8 cellular contexts compared by ENCODE assay signal in genomic region chr7:149321125-149321905, GRCh38. TPM values are rescaled to one million over a fixed set of nuclear protein-coding genes. Genes with fewer than 3 reads are reported as not detected.
A peak's percentile ranks its signal among the peaks of the same experiment; 100 is the strongest.
DNase-seq lines count a peak whose midpoint lies in the region; ATAC-seq and TF ChIP-seq lines count a peak whose summit lies in the region.
"Not testable (repeated sequence)": the region's sequence is repeated elsewhere in the genome, so short reads cannot be mapped to it uniquely, and the experiment has no call there.

No MANE protein-coding gene starts in this region.

- not testable (repeated sequence) for H2AK5ac ChIP-seq in mesenchymal stem cell (ENCODE audit: low read length, severe bottlenecking)

- not testable (repeated sequence) for H3K27me3 Mint-ChIP-seq in activated T-helper 1 cell treated with anti-CD3 and anti-CD28 coated beads, Interleukin-12 subunit alpha, Interleukin-12 subunit beta, Interleukin-2, Interleukin-4 antibody, amounts not matched to agents 30 ng/mL and 10 ng/mL and 1 ng/mL, durations not matched to agents 14 hours and 24 hours and 36 hours (ENCODE audit: insufficient read depth)

- peak overlapping the region; percentile 47 for H3K4me3 Mint-ChIP-seq in activated T-helper 1 cell treated with anti-CD3 and anti-CD28 coated beads, Interleukin-12 subunit alpha, Interleukin-12 subunit beta, Interleukin-2, Interleukin-4 antibody, amounts not matched to agents 30 ng/mL and 10 ng/mL and 1 ng/mL, durations not matched to agents 14 hours and 24 hours and 36 hours

- not testable (repeated sequence) for H2BK5ac ChIP-seq in mesenchymal stem cell (ENCODE audit: low read depth, low read length, poor library complexity, severe bottlenecking)

- ATAC-seq in Panc1 (peak; percentile 48; the same call in 1 of the 2 replicates), foreskin keratinocyte (peak; percentile 31)

- not testable (repeated sequence) for H3K36me3 Mint-ChIP-seq in activated T-helper 1 cell treated with anti-CD3 and anti-CD28 coated beads, Interleukin-12 subunit alpha, Interleukin-12 subunit beta, Interleukin-2, Interleukin-4 antibody, amounts not matched to agents 30 ng/mL and 10 ng/mL and 1 ng/mL, durations not matched to agents 14 hours and 24 hours and 36 hours (ENCODE audit: low read depth)

- peak overlapping the region; percentile 9 for H3K4me2 ChIP-seq in mesenchymal stem cell (ENCODE audit: low read length, poor library complexity, severe bottlenecking)

- not testable (repeated sequence) for H4K8ac ChIP-seq in mesenchymal stem cell (ENCODE audit: low read length)

- peak overlapping the region; percentile 45 for H3K27ac Mint-ChIP-seq in activated T-helper 1 cell treated with anti-CD3 and anti-CD28 coated beads, Interleukin-12 subunit alpha, Interleukin-12 subunit beta, Interleukin-2, Interleukin-4 antibody, amounts not matched to agents 30 ng/mL and 10 ng/mL and 1 ng/mL, durations not matched to agents 14 hours and 24 hours and 36 hours

- not testable (repeated sequence) for H2BK15ac ChIP-seq in mesenchymal stem cell (ENCODE audit: low read depth, poor library complexity, severe bottlenecking)

- TF ChIP-seq CTCF in Panc1 (IDR thresholded peaks at IDR 0.05); choroid plexus epithelial cell (conservative IDR thresholded peaks at IDR 0.05; ENCODE audit: low read depth, low read length); foreskin keratinocyte (conservative IDR thresholded peaks at IDR 0.05); tibial artery (IDR thresholded peaks at IDR 0.05): not testable (repeated sequence)

- intact Hi-C loops in Panc1 (cut with micrococcal nuclease; ENCODE audit: unreplicated experiment); activated T-helper 1 cell treated with anti-CD3 and anti-CD28 coated beads, Interleukin-12 subunit alpha, Interleukin-12 subunit beta, Interleukin-2, Interleukin-4 antibody, amounts not matched to agents 30 ng/mL and 10 ng/mL and 1 ng/mL, durations not matched to agents 14 hours and 24 hours and 36 hours (cut with micrococcal nuclease); tibial artery (cut with DNase I; ENCODE audit: low total_unique reads): not testable (repeated sequence)

- not testable (repeated sequence) for H3K27ac ChIP-seq in Panc1 (ENCODE audit: low read length); foreskin keratinocyte; mesenchymal stem cell (ENCODE audit: low read length, poor library complexity, severe bottlenecking); rectal smooth muscle tissue (ENCODE audit: low read depth, low read length)
- H3K27ac ChIP-seq in tibial artery = peak overlapping the region in 1 of 2 donors; percentile 40

- not testable (repeated sequence) for H3K36me3 ChIP-seq in ES-I3 (ENCODE audit: insufficient read depth, low read length); Panc1 (ENCODE audit: control insufficient read depth, insufficient read depth, low read length); mesenchymal stem cell (ENCODE audit: control insufficient read depth in 1 of 2, insufficient read depth in 2 of 2, low read depth in 1 of 2, low read length in 2 of 2); rectal smooth muscle tissue (ENCODE audit: control insufficient read depth, insufficient read depth, low read length); tibial artery

- 59% methylated on average over 13 of the region's 14 CpGs for WGBS in mesenchymal stem cell

- H3K4me1 ChIP-seq in ES-I3 (ENCODE audit: insufficient read depth, low read length); Panc1 (ENCODE audit: control insufficient read depth, insufficient read depth, low read length); foreskin keratinocyte; mesenchymal stem cell (ENCODE audit: control insufficient read depth, insufficient read depth, low read depth, low read length); rectal smooth muscle tissue (ENCODE audit: control insufficient read depth, insufficient read depth, low read length); tibial artery: not testable (repeated sequence)

- H3K9me3 Mint-ChIP-seq in activated T-helper 1 cell treated with anti-CD3 and anti-CD28 coated beads, Interleukin-12 subunit alpha, Interleukin-12 subunit beta, Interleukin-2, Interleukin-4 antibody, amounts not matched to agents 30 ng/mL and 10 ng/mL and 1 ng/mL, durations not matched to agents 14 hours and 24 hours and 36 hours = not testable (repeated sequence)

- not testable (repeated sequence) for H3K14ac ChIP-seq in mesenchymal stem cell (ENCODE audit: low read length in 2 of 2)

- not testable (repeated sequence) for BruUV-seq in Panc1 (replicated peaks; lab: Mats Ljungman, UMichigan)

- not testable (repeated sequence) for H3K23ac ChIP-seq in mesenchymal stem cell (ENCODE audit: low read length in 2 of 2)

- not testable (repeated sequence) for H3K4me3 ChIP-seq in Panc1 (ENCODE audit: low read depth in 2 of 2, low read length in 2 of 2)
- H3K4me3 ChIP-seq in choroid plexus epithelial cell (ENCODE audit: low read depth, low read length) = peak overlapping the region; percentile 52
- peak overlapping the region in 1 of 2 experiments; percentile 81 for H3K4me3 ChIP-seq in mesenchymal stem cell (ENCODE audit: insufficient read depth in 1 of 2, low read depth in 1 of 2, low read length in 2 of 2)
- H3K4me3 ChIP-seq in rectal smooth muscle tissue (ENCODE audit: low read length) = peak overlapping the region; percentile 35
- H3K4me3 ChIP-seq in tibial artery = peak overlapping the region; percentile 43 to 45

- H3K79me1 ChIP-seq in mesenchymal stem cell (replicated peaks; ENCODE audit: low read length, poor library complexity, severe bottlenecking) = not testable (repeated sequence)

- CTCF ChIA-PET in Panc1 (lab: Charles Lee) = not testable (repeated sequence)

- not testable (repeated sequence) for DNase-seq in Panc1 (ENCODE audit: low read depth, low spot score); activated T-helper 1 cell treated with anti-CD3 and anti-CD28 coated beads, Interleukin-12 subunit alpha, Interleukin-12 subunit beta, Interleukin-2, Interleukin-4 antibody, amounts not matched to agents 30 ng/mL and 10 ng/mL and 1 ng/mL, durations not matched to agents 14 hours and 24 hours and 36 hours (ENCODE audit: low spot score); foreskin keratinocyte; tibial artery
- DNase-seq in choroid plexus epithelial cell (ENCODE audit: low read depth) = peak; percentile 11
- DNase-seq in mesenchymal stem cell = peak; percentile 3

- peaks cover 28% of the 10 kb centered on the region for H3K4me1 Mint-ChIP-seq in activated T-helper 1 cell treated with anti-CD3 and anti-CD28 coated beads, Interleukin-12 subunit alpha, Interleukin-12 subunit beta, Interleukin-2, Interleukin-4 antibody, amounts not matched to agents 30 ng/mL and 10 ng/mL and 1 ng/mL, durations not matched to agents 14 hours and 24 hours and 36 hours (ENCODE audit: low read depth)

- H3K9ac ChIP-seq in ES-I3 (ENCODE audit: low read depth, low read length) (peak overlapping the region; percentile 36), mesenchymal stem cell (ENCODE audit: low read length) (peak overlapping the region; percentile 84)
- not testable (repeated sequence) for H3K9ac ChIP-seq in rectal smooth muscle tissue (ENCODE audit: low read length)

- POLR2A ChIA-PET in Panc1 (lab: Charles Lee) = interaction anchor here (0.6 kb wide), 1 partner anchor 113 kb away, joined by 5 read pairs; no protein-coding TSS in a partner anchor

- H3K9me3 ChIP-seq in ES-I3 (ENCODE audit: control insufficient read depth, insufficient read depth, low read length); Panc1 (ENCODE audit: control insufficient read depth, insufficient read depth, low read depth, low read length); mesenchymal stem cell (ENCODE audit: control insufficient read depth, low read length); tibial artery: not testable (repeated sequence)

- H3K4ac ChIP-seq in mesenchymal stem cell (ENCODE audit: low read depth in 1 of 2, low read length in 2 of 2) = not testable (repeated sequence)

- in situ Hi-C loops in Panc1 (cut with HindIII; ENCODE audit: low pct_unique_long_range_greater_than_20kb, low sequenced_read_pairs) = not testable (repeated sequence)

- H3K18ac ChIP-seq in mesenchymal stem cell (ENCODE audit: low read depth in 1 of 2, low read length in 2 of 2) = peak overlapping the region in 1 of 2 experiments; percentile 38

- H4K91ac ChIP-seq in mesenchymal stem cell (ENCODE audit: low read length) = not testable (repeated sequence)

- not testable (repeated sequence) for H2BK12ac ChIP-seq in mesenchymal stem cell (ENCODE audit: low read length in 2 of 2)

- H3K27me3 ChIP-seq in Panc1 (ENCODE audit: control insufficient read depth, insufficient read depth, low read length); rectal smooth muscle tissue (ENCODE audit: control insufficient read depth, insufficient read depth, low read length): not testable (repeated sequence)
- peaks cover 21% of the 10 kb centered on the region for H3K27me3 ChIP-seq in foreskin keratinocyte
- peaks cover 14 to 16% of the 10 kb centered on the region in 2 experiments for H3K27me3 ChIP-seq in mesenchymal stem cell (ENCODE audit: control insufficient read depth in 1 of 2, insufficient read depth in 1 of 2, low read length in 2 of 2)
- peaks cover 0 to 13% of the 10 kb centered on the region in 2 donors for H3K27me3 ChIP-seq in tibial artery

- H2AFZ ChIP-seq in mesenchymal stem cell (ENCODE audit: low read depth, low read length) = not testable (repeated sequence)

- not testable (repeated sequence) for H2BK120ac ChIP-seq in mesenchymal stem cell (ENCODE audit: low read depth, low read length)

RNA-seq across cellular contexts. Expression of gene ZNF783, which starts 59.3 kb away (rescaled TPM):
- 16.6 TPM for total RNA-seq in Panc1 (2021; ENCODE audit: unreplicated experiment)
- 13.6 TPM for polyA plus RNA-seq in Panc1 (2012; ENCODE audit: insufficient read length)
- 24.1 and 25.6 TPM in 2 replicates for total RNA-seq in activated T-helper 1 cell treated with anti-CD3 and anti-CD28 coated beads, Interleukin-12 subunit alpha, Interleukin-12 subunit beta, Interleukin-2, Interleukin-4 antibody, amounts not matched to agents 30 ng/mL and 10 ng/mL and 1 ng/mL, durations not matched to agents 14 hours and 24 hours and 36 hours
- 7.4 and 7.5 TPM in 2 replicates for total RNA-seq in foreskin keratinocyte
- polyA plus RNA-seq in foreskin keratinocyte = 3.6 and 4.0 TPM in 2 replicates
- 3.7 TPM for polyA plus RNA-seq in mesenchymal stem cell (2013, experiment 1 of 2)
- 3.5 TPM for polyA plus RNA-seq in mesenchymal stem cell (2013, experiment 2 of 2)
